ENCODE assay signal across 9 cellular contexts in genomic region chr3:192408721-192409151, GRCh38.
DNase-seq lines count a peak whose midpoint lies in the region; ATAC-seq, FAIRE-seq and TF ChIP-seq lines count a peak whose summit lies in the region.
"Had no signal": no experiment of that assay in that cellular context is flagged by ENCODE, and none has a peak within 500 bp of the region (broad histone marks: within the 10 kb centered on the region; RNA-seq: fewer than 3 reads in every experiment).

No MANE protein-coding gene starts in this region.

- peaks cover 5% of the 10 kb centered on the region; the same call in 2 of the 3 replicates for H3K4me1 ChIP-seq in A549

- peak; percentile 30 to 42; a peak in 4 of 6 replicates for ATAC-seq in A549
- no peak for ATAC-seq in naive thymus-derived CD8-positive, alpha-beta T cell

- no peak overlapping the region for H3K27ac Mint-ChIP-seq in IgD-negative memory B cell
- no peak overlapping the region for H3K27ac Mint-ChIP-seq in naive thymus-derived CD8-positive, alpha-beta T cell

- H3K4me3 Mint-ChIP-seq in IgD-negative memory B cell: peak overlapping the region; percentile 54 to 92 (median 73)
- H3K4me3 Mint-ChIP-seq in naive thymus-derived CD8-positive, alpha-beta T cell: peak overlapping the region in 6 of 10 donors; percentile 8 to 58 (median 39)

- CTCF ChIA-PET in A549 (lab: Yijun Ruan, JAX): interaction anchor here (1.7 to 2.6 kb wide), 2 partner anchors 21 to 35 kb away, joined by 3 to 12 read pairs; no protein-coding TSS in a partner anchor

- H3K27ac ChIP-seq in A549: peak overlapping the region; percentile 56 to 95

- H3K9me3 ChIP-seq in A549: no peaks in the 10 kb centered on the region

- H3K4me1 Mint-ChIP-seq in IgD-negative memory B cell: peaks cover 4 to 10% (median 9%) of the 10 kb centered on the region in 3 donors
- H3K4me1 Mint-ChIP-seq in naive thymus-derived CD8-positive, alpha-beta T cell: peaks cover 0 to 3% (median 1%) of the 10 kb centered on the region in 4 donors

- no peak for TF ChIP-seq POLR2A in A549 (IDR thresholded peaks at IDR 0.05; ENCODE audit: low read length)

- H3K27me3 Mint-ChIP-seq in IgD-negative memory B cell: peaks cover 39% of the 10 kb centered on the region
- peaks cover 27 to 45% (median 40%) of the 10 kb centered on the region in 5 donors for H3K27me3 Mint-ChIP-seq in naive thymus-derived CD8-positive, alpha-beta T cell

- H3K9me3 Mint-ChIP-seq in IgD-negative memory B cell: peaks cover 0 to 2% (median 0%) of the 10 kb centered on the region in 3 donors
- H3K9me3 Mint-ChIP-seq in naive thymus-derived CD8-positive, alpha-beta T cell: peaks cover 0 to 3% (median 0%) of the 10 kb centered on the region in 9 donors

- 6% methylated on average over 22 of the region's 35 CpGs for WGBS in A549 (ENCODE audit: missing lambda C conversion rate)

- no peak for FAIRE-seq in A549 (lab: Jason Lieb, UNC)

- no peak for TF ChIP-seq CTCF in A549 (IDR thresholded peaks at IDR 0.05)
- no peak for TF ChIP-seq CTCF in epithelial cell of esophagus (IDR thresholded peaks at IDR 0.05; ENCODE audit: insufficient read depth, low read depth, low read length, missing control alignments)

- POLR2A ChIA-PET in A549 (lab: Yijun Ruan, JAX): no interaction called here
- POLR2A ChIA-PET in naive thymus-derived CD8-positive, alpha-beta T cell (lab: Charles Lee): no interaction called here

- DNase-seq in A549 (ENCODE audit: low read depth in 1 of 2, low spot score in 1 of 2): peak in 1 of 2 experiments; percentile 21
- DNase-seq in epithelial cell of esophagus (ENCODE audit: low read depth): no peak
- DNase-seq in naive thymus-derived CD8-positive, alpha-beta T cell: no peak
- no peak for DNase-seq in mucosa of gallbladder (ENCODE audit: low spot score)
- no peak for DNase-seq in DMS53 treated with DMSO at 0.1 percent for 48 hours (lab: John Stamatoyannopoulos, UW; ENCODE audit: unreplicated experiment)
- no peak for DNase-seq in Kasumi-1 (lab: John Stamatoyannopoulos, UW)
- no peak for DNase-seq in middle frontal gyrus (ENCODE audit: extremely low spot score, low spot score)
- DNase-seq: erythroblast had no signal

- H3K4me2 ChIP-seq in A549: peak overlapping the region; percentile 80

- no peak for TF ChIP-seq EP300 in A549 (IDR thresholded peaks at IDR 0.05)

- H3K4me3 ChIP-seq in A549 (peak overlapping the region; percentile 70), epithelial cell of esophagus (ENCODE audit: low read length) (peak overlapping the region; percentile 22)

- H3K36me3 Mint-ChIP-seq in IgD-negative memory B cell: peaks cover 6% of the 10 kb centered on the region
- H3K36me3 Mint-ChIP-seq in naive thymus-derived CD8-positive, alpha-beta T cell: peaks cover 2 to 8% (median 3%) of the 10 kb centered on the region in 3 donors

- TF ChIP-seq RAD21 in A549 (conservative IDR thresholded peaks at IDR 0.05 in 1 of 2, IDR thresholded peaks at IDR 0.05 in 1 of 2): no peak

TF ChIP-seq in A549, 52 proteins besides CTCF, POLR2A, EP300 and RAD21:
- TF ChIP-seq KDM1A (IDR thresholded peaks at IDR 0.05; ENCODE audit: low read depth) (no peak), TFCP2L1 (CRISPR knock-in tag; IDR thresholded peaks at IDR 0.05) (no peak), REST (IDR thresholded peaks at IDR 0.05) (no peak), HOXB5 (CRISPR knock-in tag; IDR thresholded peaks at IDR 0.05) (no peak), MAFK (IDR thresholded peaks at IDR 0.05; ENCODE audit: partially characterized antibody) (no peak), CHD4 (IDR thresholded peaks at IDR 0.05; ENCODE audit: borderline replicate concordance) (no peak)

Comparison
In these comparisons a context has a peak if more than half of its experiments do, and no peak if none do; other contexts are left out.
1. ATAC-seq: peak in A549 (2 of 2); none in naive thymus-derived CD8-positive, alpha-beta T cell (0 of 2).